In the genomic region with DNA sequence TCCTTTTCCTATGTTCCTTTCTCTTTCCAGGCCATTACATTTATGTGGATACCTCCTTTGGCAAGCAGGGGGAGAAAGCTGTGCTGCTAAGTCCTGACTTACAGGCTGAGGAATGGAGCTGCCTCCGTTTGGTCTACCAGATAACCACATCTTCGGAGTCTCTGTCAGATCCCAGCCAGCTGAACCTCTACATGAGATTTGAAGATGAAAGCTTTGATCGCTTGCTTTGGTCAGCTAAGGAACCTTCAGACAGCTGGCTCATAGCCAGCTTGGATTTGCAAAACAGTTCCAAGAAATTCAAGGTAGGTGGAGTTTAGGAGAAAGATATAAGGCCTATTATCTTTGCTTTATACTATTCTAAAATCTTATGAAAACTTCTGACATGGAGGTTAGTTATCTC, we compare ENCODE assay signal across 25 cellular contexts.
"Had no signal": no experiment of that assay in that cellular context is flagged by ENCODE, and none has a peak within 500 bp of the region (broad histone marks: within the 10 kb centered on the region; RNA-seq: fewer than 3 reads in every experiment).

No MANE protein-coding gene starts in this region.

- H3K9ac ChIP-seq: parathyroid adenoma had no signal

- H3K4me1 ChIP-seq: body of pancreas, left lung, parathyroid adenoma had no signal

- H3K36me3 Mint-ChIP-seq: activated CD8-positive, alpha-beta memory T cell treated with anti-CD3 and anti-CD28 coated beads, Interleukin-2, amount 10 ng/mL, durations not matched to agents 7 days and 5 days; activated naive CD4-positive, alpha-beta T cell treated with anti-CD3 and anti-CD28 coated beads, Interleukin-2, amount 50 U/mL, for 72 hours; naive thymus-derived CD8-positive, alpha-beta T cell had no signal

- DNase-seq: activated B cell treated with CpG ODN at 0.5 μM for 24 hours; activated CD4-positive, alpha-beta T cell treated with anti-CD3 and anti-CD28 coated beads, Interleukin-2, amount 50 U/mL, for 1 hour; activated CD8-positive, alpha-beta memory T cell treated with anti-CD3 and anti-CD28 coated beads, Interleukin-2, amount 10 ng/mL, durations not matched to agents 7 days and 5 days; activated CD8-positive, alpha-beta T cell treated with anti-CD3 and anti-CD28 coated beads for 36 hours; activated naive CD4-positive, alpha-beta T cell; activated T-cell treated with anti-CD3 and anti-CD28 coated beads, Interleukin-2, amount 50 U/mL, for 48 hours; anterior cingulate cortex; foreskin melanocyte; left lung; lower lobe of right lung; mesenchymal stem cell; naive thymus-derived CD8-positive, alpha-beta T cell; nucleus accumbens; psoas muscle; stimulated activated CD4-positive, alpha-beta T cell treated with anti-CD3 and anti-CD28 coated beads, Interleukin-2, amount 100 ng/mL, for 48 hours; stimulated activated naive CD8-positive, alpha-beta T cell treated with anti-CD3 and anti-CD28 coated beads, Interleukin-15, Interleukin-2, amounts not matched to agents 100 U/mL and 50 U/mL, for 24 hours; T-helper 2 cell; trophoblast cell had no signal

- H3K27ac ChIP-seq: body of pancreas, left lung, lower lobe of right lung, parathyroid adenoma, psoas muscle, thoracic aorta, vagina had no signal

- H3K27ac Mint-ChIP-seq: activated B cell treated with CpG ODN at 0.5 μM for 24 hours; activated CD8-positive, alpha-beta memory T cell treated with anti-CD3 and anti-CD28 coated beads, Interleukin-2, amount 10 ng/mL, durations not matched to agents 7 days and 5 days; activated CD8-positive, alpha-beta T cell treated with anti-CD3 and anti-CD28 coated beads for 36 hours; activated naive CD4-positive, alpha-beta T cell treated with anti-CD3 and anti-CD28 coated beads, Interleukin-2, amount 50 U/mL, for 72 hours; naive thymus-derived CD8-positive, alpha-beta T cell had no signal

- H3K27me3 ChIP-seq: body of pancreas, left lung, right atrium auricular region, vagina had no signal

- H3K4me3 Mint-ChIP-seq: activated B cell treated with CpG ODN at 0.5 μM for 24 hours; activated CD8-positive, alpha-beta memory T cell treated with anti-CD3 and anti-CD28 coated beads, Interleukin-2, amount 10 ng/mL, durations not matched to agents 7 days and 5 days; activated CD8-positive, alpha-beta T cell treated with anti-CD3 and anti-CD28 coated beads for 36 hours; naive thymus-derived CD8-positive, alpha-beta T cell; neural crest cell had no signal

- H3K9me3 Mint-ChIP-seq: activated B cell treated with CpG ODN at 0.5 μM for 24 hours; activated CD8-positive, alpha-beta T cell treated with anti-CD3 and anti-CD28 coated beads for 36 hours; activated naive CD4-positive, alpha-beta T cell treated with anti-CD3 and anti-CD28 coated beads, Interleukin-2, amount 50 U/mL, for 72 hours; naive thymus-derived CD8-positive, alpha-beta T cell had no signal

- H3K9me3 ChIP-seq: body of pancreas, left lung, lower lobe of right lung, psoas muscle, right atrium auricular region, thoracic aorta, vagina had no signal

- H3K36me3 ChIP-seq: left lung, thoracic aorta had no signal

- H3K4me3 ChIP-seq: body of pancreas, left lung, lower lobe of right lung, psoas muscle, right atrium auricular region, thoracic aorta, vagina had no signal
